ENCODE assay signal across 18 cellular contexts in genomic region chr2:211599146-211599545, GRCh38.
DNase-seq lines count a peak whose midpoint lies in the region; ATAC-seq and TF ChIP-seq lines count a peak whose summit lies in the region.
"Had no signal": no experiment of that assay in that cellular context is flagged by ENCODE, and none has a peak within 500 bp of the region (broad histone marks: within the 10 kb centered on the region; RNA-seq: fewer than 3 reads in every experiment).

No MANE protein-coding gene starts in this region.

- TF ChIP-seq CTCF in GM23338 (conservative IDR thresholded peaks at IDR 0.05; ENCODE audit: low read depth in 2 of 2), result no peak

- H3K4me1 Mint-ChIP-seq in GM23338, result peaks cover 5% of the 10 kb centered on the region; the same call in 2 of the 3 replicates
- H3K4me1 Mint-ChIP-seq in activated CD4-positive, alpha-beta memory T cell treated with anti-CD3 and anti-CD28 coated beads, Interleukin-2, amount 10 ng/mL, durations not matched to agents 7 days and 5 days, result no peaks in the 10 kb centered on the region
- H3K4me1 Mint-ChIP-seq: CD4-positive, alpha-beta memory T cell had no signal

- H3K27ac ChIP-seq in GM23338 (ENCODE audit: low read depth) (no peak overlapping the region), ectodermal cell (ENCODE audit: insufficient read depth, low read depth, low read length, poor library complexity, severe bottlenecking) (peak overlapping the region; percentile 28)
- H3K27ac ChIP-seq: BLaER1 treated with 17β-estradiol and CSF1 and Interleukin-3, amounts not matched to agents 10 nM and 100 nM; PC-9 had no signal

- POLR2A ChIA-PET in activated CD4-positive, alpha-beta memory T cell treated with anti-CD3 and anti-CD28 coated beads, Interleukin-2, amount 10 ng/mL, durations not matched to agents 7 days and 5 days (lab: Charles Lee), result no interaction called here

- H3K4me3 ChIP-seq in GM23338, result no peak overlapping the region
- H3K4me3 ChIP-seq in ectodermal cell (ENCODE audit: insufficient read depth, low read depth, low read length), result no peak overlapping the region
- no peak overlapping the region for H3K4me3 ChIP-seq in H7 (ENCODE audit: insufficient read depth, low read depth, low read length)
- H3K4me3 ChIP-seq: BLaER1 treated with 17β-estradiol and CSF1 and Interleukin-3, amounts not matched to agents 10 nM and 100 nM; PC-9 had no signal

- no peaks in the 10 kb centered on the region for H3K27me3 ChIP-seq in GM23338 (ENCODE audit: insufficient read depth)
- no peaks in the 10 kb centered on the region for H3K27me3 ChIP-seq in ectodermal cell (ENCODE audit: control insufficient read depth, insufficient read depth, low read length, poor library complexity, severe bottlenecking)
- no peaks in the 10 kb centered on the region for H3K27me3 ChIP-seq in H7 (ENCODE audit: control insufficient read depth, insufficient read depth, low read length)
- H3K27me3 ChIP-seq: BLaER1 treated with 17β-estradiol and CSF1 and Interleukin-3, amounts not matched to agents 10 nM and 100 nM had no signal

- no peak overlapping the region for H2AFZ ChIP-seq in GM23338
- H2AFZ ChIP-seq: PC-9 had no signal

- no peaks in the 10 kb centered on the region for H3K9me3 ChIP-seq in ectodermal cell (ENCODE audit: control insufficient read depth, low read length)
- H3K9me3 ChIP-seq: BLaER1 treated with 17β-estradiol and CSF1 and Interleukin-3, amounts not matched to agents 10 nM and 100 nM had no signal

- WGBS in ectodermal cell, 2 experiments, result 82 to 91% methylated on average over 1 to 3 of the region's 3 CpGs

- no peak overlapping the region for H3K4me2 ChIP-seq in GM23338
- H3K4me2 ChIP-seq: BLaER1 treated with 17β-estradiol and CSF1 and Interleukin-3, amounts not matched to agents 10 nM and 100 nM; PC-9 had no signal

- H3K9me3 Mint-ChIP-seq in GM23338, result no peaks in the 10 kb centered on the region
- peaks cover 4% of the 10 kb centered on the region for H3K9me3 Mint-ChIP-seq in activated CD4-positive, alpha-beta memory T cell treated with anti-CD3 and anti-CD28 coated beads, Interleukin-2, amount 10 ng/mL, durations not matched to agents 7 days and 5 days

- H3K4me3 Mint-ChIP-seq in GM23338, result no peak overlapping the region
- no peak overlapping the region for H3K4me3 Mint-ChIP-seq in activated CD4-positive, alpha-beta memory T cell treated with anti-CD3 and anti-CD28 coated beads, Interleukin-2, amount 10 ng/mL, durations not matched to agents 7 days and 5 days
- H3K4me3 Mint-ChIP-seq: CD4-positive, alpha-beta memory T cell had no signal

- no peaks in the 10 kb centered on the region for H4K20me1 ChIP-seq in GM23338 (replicated peaks; ENCODE audit: insufficient read depth)
- H4K20me1 ChIP-seq: BLaER1 treated with 17β-estradiol and CSF1 and Interleukin-3, amounts not matched to agents 10 nM and 100 nM had no signal

- ATAC-seq in GM23338 (no peak), GM21737 (IDR thresholded peaks at IDR 0.05; ENCODE audit: unreplicated experiment) (no peak)

- H3F3A ChIP-seq in GM23338 (replicated peaks; ENCODE audit: low read depth), result no peaks in the 10 kb centered on the region

- DNase-seq in GM23338 (ENCODE audit: low spot score), result no peak
- peak; percentile 18 for DNase-seq in NCI-H82 (lab: John Stamatoyannopoulos, UW)
- peak; percentile 13 for DNase-seq in retina
- DNase-seq in H7, result no peak
- no peak for DNase-seq in activated CD4-positive, alpha-beta memory T cell treated with anti-CD3 and anti-CD28 coated beads, Interleukin-2, amount 10 ng/mL, durations not matched to agents 7 days and 5 days
- DNase-seq: CD4-positive, alpha-beta memory T cell; DMS153; Kasumi-1; NCI-H1694; NCI-H2081 treated with DMSO at 0.1 percent for 48 hours; NCI-H446 treated with DMSO at 0.1 percent for 48 hours; NCI-H526 treated with DMSO at 0.1 percent for 48 hours; PC-9; RPMI8226; SHP77 treated with DMSO at 0.1 percent for 48 hours had no signal

- H3K27me3 Mint-ChIP-seq in GM23338 (ENCODE audit: insufficient read depth, low read depth, poor library complexity), result no peaks in the 10 kb centered on the region
- no peaks in the 10 kb centered on the region for H3K27me3 Mint-ChIP-seq in activated CD4-positive, alpha-beta memory T cell treated with anti-CD3 and anti-CD28 coated beads, Interleukin-2, amount 10 ng/mL, durations not matched to agents 7 days and 5 days
- H3K27me3 Mint-ChIP-seq: CD4-positive, alpha-beta memory T cell had no signal

- H3K79me2 ChIP-seq in GM23338 (replicated peaks; ENCODE audit: insufficient read depth), result no peaks in the 10 kb centered on the region

- H3K36me3 Mint-ChIP-seq in GM23338 (ENCODE audit: low read depth), result no peaks in the 10 kb centered on the region
- H3K36me3 Mint-ChIP-seq in activated CD4-positive, alpha-beta memory T cell treated with anti-CD3 and anti-CD28 coated beads, Interleukin-2, amount 10 ng/mL, durations not matched to agents 7 days and 5 days (ENCODE audit: low read depth), result no peaks in the 10 kb centered on the region
- H3K36me3 Mint-ChIP-seq: CD4-positive, alpha-beta memory T cell had no signal

- H3K36me3 ChIP-seq in GM23338 (ENCODE audit: insufficient read depth), result no peaks in the 10 kb centered on the region
- H3K36me3 ChIP-seq in ectodermal cell (ENCODE audit: control insufficient read depth, insufficient read depth, low read length), result no peaks in the 10 kb centered on the region
- no peaks in the 10 kb centered on the region for H3K36me3 ChIP-seq in H7 (replicated peaks; ENCODE audit: control insufficient read depth, insufficient read depth, low read length)
- H3K36me3 ChIP-seq: BLaER1 treated with 17β-estradiol and CSF1 and Interleukin-3, amounts not matched to agents 10 nM and 100 nM had no signal

- peaks cover 5% of the 10 kb centered on the region; the same call in 1 of the 2 replicates for H3K4me1 ChIP-seq in GM23338 (ENCODE audit: insufficient read depth)
- H3K4me1 ChIP-seq in ectodermal cell (ENCODE audit: control insufficient read depth, insufficient read depth, low read length), result peaks cover 5% of the 10 kb centered on the region

- H3K27ac Mint-ChIP-seq in GM23338, result peak overlapping the region; percentile 63; the same call in 1 of the 2 replicates
- H3K27ac Mint-ChIP-seq in activated CD4-positive, alpha-beta memory T cell treated with anti-CD3 and anti-CD28 coated beads, Interleukin-2, amount 10 ng/mL, durations not matched to agents 7 days and 5 days, result no peak overlapping the region
- H3K27ac Mint-ChIP-seq: CD4-positive, alpha-beta memory T cell had no signal

- CTCF ChIA-PET in activated CD4-positive, alpha-beta memory T cell treated with anti-CD3 and anti-CD28 coated beads, Interleukin-2, amount 10 ng/mL, durations not matched to agents 7 days and 5 days (lab: Charles Lee), result no interaction called here

- no peaks in the 10 kb centered on the region for H3K9me2 ChIP-seq in GM23338 (ENCODE audit: insufficient read depth)

TF ChIP-seq in GM23338, 12 proteins besides CTCF, POLR2A, EP300 and RAD21:
- TF ChIP-seq ZNF114 (CRISPR knock-in tag; IDR thresholded peaks at IDR 0.05), result no peak

Comparison
In these comparisons a context has a peak if more than half of its experiments do, and no peak if none do; other contexts are left out.
1. DNase-seq: peak in NCI-H82 (single experiment) and retina (single experiment); none in GM23338 (single experiment), H7 (single experiment) and activated CD4-positive, alpha-beta memory T cell treated with anti-CD3 and anti-CD28 coated beads, Interleukin-2, amount 10 ng/mL, durations not matched to agents 7 days and 5 days (single experiment).